In the genomic region with DNA sequence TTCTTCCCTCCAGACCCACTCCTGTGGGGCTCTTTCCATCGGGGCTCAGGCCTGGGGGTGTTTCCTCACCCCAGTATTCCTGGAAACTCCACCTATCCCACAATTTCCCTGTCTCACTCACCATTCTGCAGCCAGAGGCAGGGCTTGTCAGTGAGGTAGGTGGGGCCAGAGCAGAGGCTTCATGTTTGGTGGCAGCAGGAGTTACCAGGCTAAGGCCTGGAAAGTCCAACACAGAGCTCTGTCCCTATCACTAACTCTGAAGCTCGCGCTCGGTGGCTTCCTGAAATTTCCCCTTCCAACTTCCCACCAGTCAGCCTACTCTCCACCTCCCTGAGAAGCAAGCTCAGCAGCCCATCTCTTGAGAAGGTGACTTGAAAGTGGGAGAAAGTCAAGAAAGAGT, we compare ENCODE assay signal across 35 cellular contexts. TPM values are rescaled to one million over a fixed set of nuclear protein-coding genes. Genes with fewer than 3 reads are reported as not detected.
"Had no signal": no experiment of that assay in that cellular context is flagged by ENCODE, and none has a peak within 500 bp of the region (broad histone marks: within the 10 kb centered on the region; RNA-seq: fewer than 3 reads in every experiment).

No MANE protein-coding gene starts in this region.

- H3K27ac Mint-ChIP-seq: activated B cell treated with CpG ODN at 0.5 μM for 24 hours; activated CD4-positive, alpha-beta memory T cell treated with anti-CD3 and anti-CD28 coated beads for 36 hours; activated CD4-positive, alpha-beta T cell treated with anti-CD3 and anti-CD28 coated beads, Interleukin-2, amount 10 ng/mL, durations not matched to agents 24 days and 14 days; activated CD8-positive, alpha-beta memory T cell treated with anti-CD3 and anti-CD28 coated beads, Interleukin-2, amount 10 ng/mL, durations not matched to agents 7 days and 5 days; activated CD8-positive, alpha-beta T cell treated with anti-CD3 and anti-CD28 coated beads, Interleukin-2, amount 10 ng/mL, durations not matched to agents 7 days and 5 days; activated naive CD4-positive, alpha-beta T cell treated with anti-CD3 and anti-CD28 coated beads, Interleukin-2, amount 10 ng/mL, durations not matched to agents 7 days and 5 days; activated naive CD8-positive, alpha-beta T cell treated with anti-CD3 and anti-CD28 coated beads, Interleukin-2, amount 10 ng/mL, durations not matched to agents 7 days and 5 days; activated T-helper 1 cell treated with anti-CD3 and anti-CD28 coated beads, Interleukin-12 subunit alpha, Interleukin-12 subunit beta, Interleukin-2, Interleukin-4 antibody, amounts not matched to agents 30 ng/mL and 10 ng/mL and 1 ng/mL, durations not matched to agents 14 hours and 24 hours and 36 hours; brain; dendritic cell treated with granulocyte-macrophage colony-stimulating factor and Interleukin-4, amounts not matched to agents 40 ng/mL and 50 ng/mL, for 4 days; effector memory CD8-positive, alpha-beta T cell; T-helper 17 cell; T-helper 2 cell treated with Interferon-gamma antibody and Interleukin-4, amounts not matched to agents 5 μg/mL and 100 μg/mL, for 36 hours had no signal

- DNase-seq: activated B cell treated with CpG ODN at 0.5 μM for 24 hours; activated CD4-positive, alpha-beta memory T cell treated with anti-CD3 and anti-CD28 coated beads for 36 hours; activated CD4-positive, alpha-beta T cell treated with anti-CD3 and anti-CD28 coated beads, Interleukin-2, amount 10 ng/mL, durations not matched to agents 24 days and 14 days; activated CD8-positive, alpha-beta memory T cell treated with anti-CD3 and anti-CD28 coated beads, Interleukin-2, amount 10 ng/mL, durations not matched to agents 7 days and 5 days; activated CD8-positive, alpha-beta memory T cell treated with anti-CD3 and anti-CD28 coated beads, Interleukin-2, amount 50 U/mL, for 4 hours; activated CD8-positive, alpha-beta T cell treated with anti-CD3 and anti-CD28 coated beads, Interleukin-2, amount 10 ng/mL, durations not matched to agents 7 days and 5 days; activated gamma-delta T cell; activated naive CD4-positive, alpha-beta T cell; activated naive CD4-positive, alpha-beta T cell treated with anti-CD3 and anti-CD28 coated beads, Interleukin-2, amount 10 ng/mL, durations not matched to agents 7 days and 5 days; activated naive CD8-positive, alpha-beta T cell treated with anti-CD3 and anti-CD28 coated beads, Interleukin-2, amount 10 ng/mL, durations not matched to agents 7 days and 5 days; activated T-cell treated with anti-CD3 and anti-CD28 coated beads, Interleukin-2, amount 50 U/mL, for 1 hour; activated T-cell treated with anti-CD3 and anti-CD28 coated beads, Interleukin-2, amount 50 U/mL, for 48 hours; dorsolateral prefrontal cortex; effector memory CD8-positive, alpha-beta T cell; erythroblast; foreskin keratinocyte; gastrocnemius medialis; glutamatergic neuron; heart left ventricle; T-helper 1 cell; T-helper 17 cell; T1000; WERI-Rb-1 had no signal

- H3K4me1 Mint-ChIP-seq: activated B cell treated with CpG ODN at 0.5 μM for 24 hours; activated naive CD4-positive, alpha-beta T cell treated with anti-CD3 and anti-CD28 coated beads, Interleukin-2, amount 10 ng/mL, durations not matched to agents 7 days and 5 days; activated naive CD8-positive, alpha-beta T cell treated with anti-CD3 and anti-CD28 coated beads, Interleukin-2, amount 10 ng/mL, durations not matched to agents 7 days and 5 days; central memory CD8-positive, alpha-beta T cell had no signal

- H3K4me3 ChIP-seq: ascending aorta, breast epithelium, cardiac muscle cell, coronary artery, dorsolateral prefrontal cortex, esophagus muscularis mucosa, gastrocnemius medialis, heart left ventricle had no signal

- H3K36me3 ChIP-seq: ascending aorta, breast epithelium, cardiac muscle cell, esophagus muscularis mucosa, gastrocnemius medialis, heart left ventricle, WERI-Rb-1 had no signal

- H3K9me3 ChIP-seq: ascending aorta, breast epithelium, esophagus muscularis mucosa, gastrocnemius medialis, heart left ventricle had no signal

- H3K4me1 ChIP-seq: ascending aorta, breast epithelium had no signal

- ATAC-seq: activated CD4-positive, CD25-positive, alpha-beta regulatory T cell treated with anti-CD3 and anti-CD28 coated beads, Interleukin-2, amount 50 U/mL, for 24 hours; activated CD8-positive, alpha-beta memory T cell treated with anti-CD3 and anti-CD28 coated beads, Interleukin-2, amount 10 ng/mL, durations not matched to agents 7 days and 5 days; activated CD8-positive, alpha-beta T cell treated with anti-CD3 and anti-CD28 coated beads, Interleukin-2, amount 10 ng/mL, durations not matched to agents 7 days and 5 days; activated naive CD4-positive, alpha-beta T cell treated with anti-CD3 and anti-CD28 coated beads, Interleukin-2, amount 50 U/mL, for 72 hours; effector memory CD8-positive, alpha-beta T cell; foreskin keratinocyte; gastrocnemius medialis; T-helper 17 cell had no signal

- H3K27me3 ChIP-seq: ascending aorta, breast epithelium, cardiac muscle cell, dorsolateral prefrontal cortex, esophagus muscularis mucosa, foreskin keratinocyte, gastrocnemius medialis, heart left ventricle had no signal

- H3K4me3 Mint-ChIP-seq: activated B cell treated with CpG ODN at 0.5 μM for 24 hours; activated CD4-positive, alpha-beta memory T cell treated with anti-CD3 and anti-CD28 coated beads for 36 hours; activated CD4-positive, alpha-beta T cell treated with anti-CD3 and anti-CD28 coated beads, Interleukin-2, amount 10 ng/mL, durations not matched to agents 24 days and 14 days; activated CD8-positive, alpha-beta memory T cell treated with anti-CD3 and anti-CD28 coated beads, Interleukin-2, amount 10 ng/mL, durations not matched to agents 7 days and 5 days; activated CD8-positive, alpha-beta T cell treated with anti-CD3 and anti-CD28 coated beads, Interleukin-2, amount 10 ng/mL, durations not matched to agents 7 days and 5 days; activated naive CD4-positive, alpha-beta T cell treated with anti-CD3 and anti-CD28 coated beads, Interleukin-2, amount 10 ng/mL, durations not matched to agents 7 days and 5 days; activated naive CD8-positive, alpha-beta T cell treated with anti-CD3 and anti-CD28 coated beads, Interleukin-2, amount 10 ng/mL, durations not matched to agents 7 days and 5 days; activated T-helper 1 cell treated with anti-CD3 and anti-CD28 coated beads, Interleukin-12 subunit alpha, Interleukin-12 subunit beta, Interleukin-2, Interleukin-4 antibody, amounts not matched to agents 30 ng/mL and 10 ng/mL and 1 ng/mL, durations not matched to agents 14 hours and 24 hours and 36 hours; brain; central memory CD8-positive, alpha-beta T cell; dendritic cell treated with granulocyte-macrophage colony-stimulating factor and Interleukin-4, amounts not matched to agents 40 ng/mL and 50 ng/mL, for 4 days; effector memory CD8-positive, alpha-beta T cell; T-helper 17 cell; T-helper 2 cell treated with Interferon-gamma antibody and Interleukin-4, amounts not matched to agents 5 μg/mL and 100 μg/mL, for 36 hours had no signal

- H3K27ac ChIP-seq: ascending aorta, breast epithelium, cardiac muscle cell, coronary artery, dorsolateral prefrontal cortex, esophagus muscularis mucosa, foreskin keratinocyte, WERI-Rb-1 had no signal

- H3K27me3 Mint-ChIP-seq: activated B cell treated with CpG ODN at 0.5 μM for 24 hours; activated CD4-positive, alpha-beta memory T cell treated with anti-CD3 and anti-CD28 coated beads for 36 hours; activated CD4-positive, alpha-beta T cell treated with anti-CD3 and anti-CD28 coated beads, Interleukin-2, amount 10 ng/mL, durations not matched to agents 24 days and 14 days; activated naive CD8-positive, alpha-beta T cell treated with anti-CD3 and anti-CD28 coated beads, Interleukin-2, amount 10 ng/mL, durations not matched to agents 7 days and 5 days; brain; central memory CD8-positive, alpha-beta T cell; dendritic cell treated with granulocyte-macrophage colony-stimulating factor and Interleukin-4, amounts not matched to agents 40 ng/mL and 50 ng/mL, for 4 days; effector memory CD8-positive, alpha-beta T cell; T-helper 17 cell had no signal

- H3K9me3 Mint-ChIP-seq: activated B cell treated with CpG ODN at 0.5 μM for 24 hours; activated CD4-positive, alpha-beta memory T cell treated with anti-CD3 and anti-CD28 coated beads for 36 hours; activated CD4-positive, alpha-beta T cell treated with anti-CD3 and anti-CD28 coated beads, Interleukin-2, amount 10 ng/mL, durations not matched to agents 24 days and 14 days; activated naive CD4-positive, alpha-beta T cell treated with anti-CD3 and anti-CD28 coated beads, Interleukin-2, amount 10 ng/mL, durations not matched to agents 7 days and 5 days; activated naive CD4-positive, alpha-beta T cell treated with anti-CD3 and anti-CD28 coated beads, Interleukin-2, amount 50 U/mL, for 72 hours; activated naive CD8-positive, alpha-beta T cell treated with anti-CD3 and anti-CD28 coated beads, Interleukin-2, amount 10 ng/mL, durations not matched to agents 7 days and 5 days; activated T-helper 1 cell treated with anti-CD3 and anti-CD28 coated beads, Interleukin-12 subunit alpha, Interleukin-12 subunit beta, Interleukin-2, Interleukin-4 antibody, amounts not matched to agents 30 ng/mL and 10 ng/mL and 1 ng/mL, durations not matched to agents 14 hours and 24 hours and 36 hours; central memory CD8-positive, alpha-beta T cell; dendritic cell treated with granulocyte-macrophage colony-stimulating factor and Interleukin-4, amounts not matched to agents 40 ng/mL and 50 ng/mL, for 4 days; effector memory CD8-positive, alpha-beta T cell; T-helper 2 cell treated with Interferon-gamma antibody and Interleukin-4, amounts not matched to agents 5 μg/mL and 100 μg/mL, for 36 hours had no signal

- H3K36me3 Mint-ChIP-seq: activated CD4-positive, alpha-beta memory T cell treated with anti-CD3 and anti-CD28 coated beads for 36 hours; activated CD8-positive, alpha-beta memory T cell treated with anti-CD3 and anti-CD28 coated beads, Interleukin-2, amount 10 ng/mL, durations not matched to agents 7 days and 5 days; activated naive CD4-positive, alpha-beta T cell treated with anti-CD3 and anti-CD28 coated beads, Interleukin-2, amount 10 ng/mL, durations not matched to agents 7 days and 5 days; activated naive CD4-positive, alpha-beta T cell treated with anti-CD3 and anti-CD28 coated beads, Interleukin-2, amount 50 U/mL, for 72 hours; activated naive CD8-positive, alpha-beta T cell treated with anti-CD3 and anti-CD28 coated beads, Interleukin-2, amount 10 ng/mL, durations not matched to agents 7 days and 5 days; brain had no signal

RNA-seq across cellular contexts. Expression of a gene that starts 44.2 kb away (rescaled TPM):
- total RNA-seq: ascending aorta had no signal
